In genomic region chr1:26291433-26291832, GRCh38 we compare ENCODE assay signal across 17 cellular contexts. TPM values are rescaled to one million over a fixed set of nuclear protein-coding genes. Genes with fewer than 3 reads are reported as not detected.
DNase-seq lines count a peak whose midpoint lies in the region; ATAC-seq and TF ChIP-seq lines count a peak whose summit lies in the region.
"Had no signal": no experiment of that assay in that cellular context is flagged by ENCODE, and none has a peak within 500 bp of the region (broad histone marks: within the 10 kb centered on the region; RNA-seq: fewer than 3 reads in every experiment).

No MANE protein-coding gene starts in this region.

- POLR2A ChIA-PET in T-cell (lab: Charles Lee): no interaction called here

- H3K9ac ChIP-seq in iPS-15b (ENCODE audit: low read depth, low read length): peak overlapping the region; percentile 47

- H3K36me3 ChIP-seq in iPS-15b (ENCODE audit: control insufficient read depth, insufficient read depth, low read length) (peaks cover 6% of the 10 kb centered on the region), suprapubic skin (no peaks in the 10 kb centered on the region)
- H3K36me3 ChIP-seq: thoracic aorta had no signal

- H3K4me1 Mint-ChIP-seq in activated CD8-positive, alpha-beta memory T cell treated with anti-CD3 and anti-CD28 coated beads, Interleukin-2, amount 10 ng/mL, durations not matched to agents 7 days and 5 days: peaks cover 56% of the 10 kb centered on the region
- H3K4me1 Mint-ChIP-seq in T-cell: peaks cover 65 to 83% (median 83%) of the 10 kb centered on the region in 3 donors

- H3K27me3 ChIP-seq in iPS-15b (ENCODE audit: control insufficient read depth, insufficient read depth, low read length) (no peaks in the 10 kb centered on the region), suprapubic skin (no peaks in the 10 kb centered on the region)

- H3K27ac Mint-ChIP-seq in activated CD8-positive, alpha-beta memory T cell treated with anti-CD3 and anti-CD28 coated beads, Interleukin-2, amount 10 ng/mL, durations not matched to agents 7 days and 5 days: peak overlapping the region; percentile 99
- peak overlapping the region; percentile 99 to 100 for H3K27ac Mint-ChIP-seq in T-cell

- peaks cover 2% of the 10 kb centered on the region for H3K36me3 Mint-ChIP-seq in activated CD8-positive, alpha-beta memory T cell treated with anti-CD3 and anti-CD28 coated beads, Interleukin-2, amount 10 ng/mL, durations not matched to agents 7 days and 5 days
- H3K36me3 Mint-ChIP-seq in T-cell: peaks cover 10% of the 10 kb centered on the region

- no peak for TF ChIP-seq POLR2A in suprapubic skin (IDR thresholded peaks at IDR 0.05)

- peaks cover 5% of the 10 kb centered on the region for H3K4me1 ChIP-seq in iPS-15b (ENCODE audit: control insufficient read depth, insufficient read depth, low read length)
- peaks cover 49% of the 10 kb centered on the region for H3K4me1 ChIP-seq in suprapubic skin

- CTCF ChIA-PET in activated CD8-positive, alpha-beta memory T cell treated with anti-CD3 and anti-CD28 coated beads, Interleukin-2, amount 10 ng/mL, durations not matched to agents 7 days and 5 days (lab: Charles Lee): interaction anchor here (8.4 to 21.9 kb wide), 2 partner anchors 15 to 18 kb away, joined by 120 to 1010 read pairs; partner anchors contain the start of genes CD52 and UBXN11
- CTCF ChIA-PET in T-cell (lab: Charles Lee): interaction anchor here in 1 of 2 donors (0.6 kb wide), 1 partner anchor 9 kb away, joined by 8 read pairs; no protein-coding TSS in a partner anchor

- no peak for TF ChIP-seq CTCF in suprapubic skin (IDR thresholded peaks at IDR 0.05)

- no peak overlapping the region for H3K4me3 Mint-ChIP-seq in activated CD8-positive, alpha-beta memory T cell treated with anti-CD3 and anti-CD28 coated beads, Interleukin-2, amount 10 ng/mL, durations not matched to agents 7 days and 5 days
- peak overlapping the region in 1 of 3 donors; percentile 94 for H3K4me3 Mint-ChIP-seq in T-cell

- no peak for DNase-seq in activated CD8-positive, alpha-beta memory T cell treated with anti-CD3 and anti-CD28 coated beads, Interleukin-2, amount 10 ng/mL, durations not matched to agents 7 days and 5 days
- DNase-seq in activated CD8-positive, alpha-beta memory T cell treated with anti-CD3 and anti-CD28 coated beads, Interleukin-2, amount 50 U/mL, for 48 hours: no peak
- DNase-seq in T-cell (no peak), suprapubic skin (ENCODE audit: low spot score in 2 of 2) (peak in 1 of 2 donors; percentile 57), GF-D8 (lab: John Stamatoyannopoulos, UW) (no peak)
- no peak for DNase-seq in stimulated activated CD4-positive, alpha-beta T cell treated with anti-CD3 and anti-CD28 coated beads, Interleukin-4, amount 100 ng/mL, for 1 hour
- DNase-seq: activated CD8-positive, alpha-beta memory T cell treated with anti-CD3 and anti-CD28 coated beads, Interleukin-2, amount 50 U/mL, for 4 hours; DMS153; glutamatergic neuron; left colon; NCI-H187; NCI-H69 had no signal

- peak overlapping the region; percentile 54 for H3K27ac ChIP-seq in suprapubic skin

- TF ChIP-seq EP300 in suprapubic skin (IDR thresholded peaks at IDR 0.05): no peak

- H3K9me3 ChIP-seq in iPS-15b (ENCODE audit: control insufficient read depth, insufficient read depth, low read length): no peaks in the 10 kb centered on the region
- H3K9me3 ChIP-seq in suprapubic skin: no peaks in the 10 kb centered on the region
- H3K9me3 ChIP-seq: thoracic aorta had no signal

- 60% methylated on average over 1 of the region's 3 CpGs for WGBS in suprapubic skin

- H3K4me3 ChIP-seq in iPS-15b (ENCODE audit: low read depth, low read length): no peak overlapping the region
- H3K4me3 ChIP-seq in suprapubic skin: no peak overlapping the region
- H3K4me3 ChIP-seq: K562, thoracic aorta had no signal

- H3K9me3 Mint-ChIP-seq in activated CD8-positive, alpha-beta memory T cell treated with anti-CD3 and anti-CD28 coated beads, Interleukin-2, amount 10 ng/mL, durations not matched to agents 7 days and 5 days (ENCODE audit: low read depth): no peaks in the 10 kb centered on the region
- no peaks in the 10 kb centered on the region for H3K9me3 Mint-ChIP-seq in T-cell

- no peaks in the 10 kb centered on the region for H3K27me3 Mint-ChIP-seq in activated CD8-positive, alpha-beta memory T cell treated with anti-CD3 and anti-CD28 coated beads, Interleukin-2, amount 10 ng/mL, durations not matched to agents 7 days and 5 days
- no peaks in the 10 kb centered on the region for H3K27me3 Mint-ChIP-seq in T-cell

- ATAC-seq in activated CD8-positive, alpha-beta memory T cell treated with anti-CD3 and anti-CD28 coated beads, Interleukin-2, amount 10 ng/mL, durations not matched to agents 7 days and 5 days: no peak
- ATAC-seq in T-cell (replicated peaks in 1 of 4) (no peak), HG03159 (IDR thresholded peaks at IDR 0.05; ENCODE audit: unreplicated experiment) (no peak)
- ATAC-seq: K562, left colon had no signal

RNA-seq across cellular contexts. Expression of gene SH3BGRL3, which starts 11.5 kb away (rescaled TPM):
- total RNA-seq in activated CD8-positive, alpha-beta memory T cell treated with anti-CD3 and anti-CD28 coated beads, Interleukin-2, amount 10 ng/mL, durations not matched to agents 7 days and 5 days: 100 to 1,000 TPM; 562 to 632 TPM
- total RNA-seq in T-cell (100 to 1,000 TPM; 218 to 457 (median 370) TPM), suprapubic skin (100 to 1,000 TPM in 1 of 4 donors, 10 to 100 TPM in 3; 53.5 to 104 (median 92.8) TPM)

RNA-seq across cellular contexts. Expression of gene UBXN11, which starts 15.0 kb away (rescaled TPM):
- 10 to 100 TPM; 27.7 to 39.3 TPM for total RNA-seq in activated CD8-positive, alpha-beta memory T cell treated with anti-CD3 and anti-CD28 coated beads, Interleukin-2, amount 10 ng/mL, durations not matched to agents 7 days and 5 days
- total RNA-seq in T-cell (100 to 1,000 TPM in 3 of 5 donors, 10 to 100 TPM in 2; 39.5 to 112 (median 104) TPM), suprapubic skin (10 to 100 TPM in 2 of 4 donors, 1 to 10 TPM in 2; 3.2 to 19.1 (median 9.1) TPM)

RNA-seq across cellular contexts. Expression of gene CD52, which starts 26.3 kb away (rescaled TPM):
- total RNA-seq in activated CD8-positive, alpha-beta memory T cell treated with anti-CD3 and anti-CD28 coated beads, Interleukin-2, amount 10 ng/mL, durations not matched to agents 7 days and 5 days: 100 to 1,000 TPM; 951 to 971 TPM
- total RNA-seq in T-cell (1,000 to 10,000 TPM in 4 of 5 donors, 100 to 1,000 TPM in 1; 994 to 1,121 (median 1,054) TPM), suprapubic skin (10 to 100 TPM in 1 of 4 donors, 1 to 10 TPM in 3; 2.3 to 11.4 (median 9.9) TPM)
- total RNA-seq: skeletal muscle tissue had no signal

RNA-seq across cellular contexts. Expression of gene CEP85, which starts 57.4 kb away (rescaled TPM):
- 10 to 100 TPM; 42.0 to 56.3 TPM for total RNA-seq in activated CD8-positive, alpha-beta memory T cell treated with anti-CD3 and anti-CD28 coated beads, Interleukin-2, amount 10 ng/mL, durations not matched to agents 7 days and 5 days
- total RNA-seq in T-cell: 10 to 100 TPM; 14.2 to 28.5 (median 20.7) TPM
- total RNA-seq in suprapubic skin: 10 to 100 TPM; 18.2 to 27.8 (median 18.7) TPM

Comparison
In these comparisons a context has a peak if more than half of its experiments do, and no peak if none do; other contexts are left out.
1. RNA of gene CD52, which starts 26.3 kb away (total RNA-seq): 994 to 1,121 TPM in T-cell and 951 to 971 TPM in activated CD8-positive, alpha-beta memory T cell treated with anti-CD3 and anti-CD28 coated beads, Interleukin-2, amount 10 ng/mL, durations not matched to agents 7 days and 5 days; 2.3 to 11.4 TPM in suprapubic skin; every median in the first group is over 10 times any median in the second.